Comparison of ENCODE assay signal across 13 cellular contexts in the genomic region with DNA sequence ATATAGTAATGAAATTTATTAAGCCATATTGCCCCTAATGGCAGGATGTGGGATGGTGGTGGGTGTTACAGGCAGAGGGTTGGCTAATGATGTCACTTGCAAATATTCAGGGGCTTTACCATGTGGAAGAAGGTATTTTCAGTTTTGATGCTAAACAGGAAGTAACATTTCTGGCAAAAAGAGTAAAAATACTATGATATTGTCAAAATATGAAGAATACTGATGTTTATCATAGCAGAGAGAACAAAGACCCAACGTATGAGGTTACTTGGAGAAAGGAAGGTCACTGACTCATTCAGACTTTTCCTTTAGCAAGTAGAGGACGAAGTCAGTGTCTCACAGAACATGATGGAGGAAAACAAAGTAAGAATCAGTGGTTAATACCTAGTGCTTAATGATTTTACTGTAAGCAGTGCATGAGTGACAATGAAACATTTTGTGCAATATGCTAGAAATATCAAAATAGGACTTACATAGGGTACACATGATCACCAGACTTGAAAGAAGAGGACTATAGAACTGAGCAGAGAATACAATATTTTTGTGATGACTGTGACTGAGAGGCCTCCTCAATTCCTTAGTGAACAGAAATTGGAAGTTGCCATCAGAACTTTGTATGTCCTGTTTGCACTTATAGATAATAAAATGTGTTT.
DNase-seq lines count a peak whose midpoint lies in the region; ATAC-seq, FAIRE-seq and TF ChIP-seq lines count a peak whose summit lies in the region.
"Had no signal": no experiment of that assay in that cellular context is flagged by ENCODE, and none has a peak within 500 bp of the region (broad histone marks: within the 10 kb centered on the region; RNA-seq: fewer than 3 reads in every experiment).

No MANE protein-coding gene starts in this region.

- H3K9me2 ChIP-seq in Loucy (replicated peaks; ENCODE audit: low read depth, low read length) = no peaks in the 10 kb centered on the region

- no peak for TF ChIP-seq POLR2A in GM12892 (IDR thresholded peaks at IDR 0.05; ENCODE audit: low read depth, low read length)
- no peak for TF ChIP-seq POLR2A in body of pancreas (IDR thresholded peaks at IDR 0.05)

- TF ChIP-seq CTCF in Loucy (conservative IDR thresholded peaks at IDR 0.05; ENCODE audit: low read length) (no peak), body of pancreas (IDR thresholded peaks at IDR 0.05) (no peak), chondrocyte (IDR thresholded peaks at IDR 0.05) (no peak)

- no peaks in the 10 kb centered on the region for H3F3A ChIP-seq in Loucy (ENCODE audit: low read depth)

- no peaks in the 10 kb centered on the region for H3K9me3 Mint-ChIP-seq in chondrocyte (ENCODE audit: low read depth)
- H3K9me3 Mint-ChIP-seq: CD4-positive, alpha-beta T cell; T-cell had no signal

- H3K79me2 ChIP-seq in Loucy (ENCODE audit: insufficient read depth, low read length) = no peaks in the 10 kb centered on the region

- no peak overlapping the region for H3K27ac Mint-ChIP-seq in chondrocyte (ENCODE audit: unreplicated experiment)
- H3K27ac Mint-ChIP-seq: CD4-positive, alpha-beta T cell; T-cell had no signal

- ATAC-seq in GM19438 (IDR thresholded peaks at IDR 0.05; ENCODE audit: low read depth, unreplicated experiment) (peak; percentile 66), HG02885 (IDR thresholded peaks at IDR 0.05; ENCODE audit: poor library complexity, unreplicated experiment) (peak; percentile 78), body of pancreas (no peak)
- ATAC-seq: T-cell had no signal

- H3K4me3 ChIP-seq in Loucy (ENCODE audit: low read length, poor library complexity, severe bottlenecking) (no peak overlapping the region), body of pancreas (no peak overlapping the region)
- H3K4me3 ChIP-seq: lower lobe of right lung had no signal

- no peak overlapping the region for H3K9ac ChIP-seq in Loucy (ENCODE audit: low read depth, low read length, poor library complexity, severe bottlenecking)

- H3K4me1 ChIP-seq in Loucy (ENCODE audit: insufficient read depth, low read length, poor library complexity, severe bottlenecking) (no peaks in the 10 kb centered on the region), body of pancreas (no peaks in the 10 kb centered on the region)
- H3K4me1 ChIP-seq: lower lobe of right lung had no signal

- intact Hi-C loops in head of caudate nucleus (cut with DNase I) (no loop called here), body of pancreas (cut with DNase I) (no loop called here)

- H3K36me3 ChIP-seq in Loucy (ENCODE audit: insufficient read depth, low read length) = no peaks in the 10 kb centered on the region
- no peaks in the 10 kb centered on the region for H3K36me3 ChIP-seq in body of pancreas (replicated peaks in 1 of 2; ENCODE audit: insufficient read depth in 1 of 2, low read depth in 2 of 2)
- H3K36me3 ChIP-seq: lower lobe of right lung had no signal

- H3K27me3 Mint-ChIP-seq in chondrocyte (ENCODE audit: low read depth) = peaks cover 2% of the 10 kb centered on the region
- H3K27me3 Mint-ChIP-seq: CD4-positive, alpha-beta T cell had no signal

- no peaks in the 10 kb centered on the region for H4K20me1 ChIP-seq in Loucy (ENCODE audit: insufficient read depth, low read length, poor library complexity, severe bottlenecking)

- no peak overlapping the region for H3K4me3 Mint-ChIP-seq in chondrocyte (ENCODE audit: unreplicated experiment)
- H3K4me3 Mint-ChIP-seq: CD4-positive, alpha-beta T cell; T-cell had no signal

- no peak overlapping the region for H3K4me2 ChIP-seq in Loucy (ENCODE audit: low read depth, low read length, poor library complexity, severe bottlenecking)

- WGBS in body of pancreas, 2 donors = 54 to 68% methylated on average over 2 of the region's 2 CpGs

- H3K9me3 ChIP-seq in Loucy (ENCODE audit: insufficient read depth, low read depth, low read length) = no peaks in the 10 kb centered on the region
- no peaks in the 10 kb centered on the region for H3K9me3 ChIP-seq in body of pancreas
- H3K9me3 ChIP-seq: lower lobe of right lung had no signal

- peak overlapping the region; percentile 41; the same call in 1 of the 2 replicates for H2AFZ ChIP-seq in Loucy (ENCODE audit: low read length)

- DNase-seq in GM12892 (ENCODE audit: insufficient read length) (no peak), head of caudate nucleus (no peak), body of pancreas (no peak), chondrocyte (ENCODE audit: low spot score) (no peak)
- no peak for DNase-seq in stimulated activated naive CD4-positive, alpha-beta T cell treated with Interleukin-2 at 50 U/mL for 16 hours (lab: John Stamatoyannopoulos, UW)
- DNase-seq: CD4-positive, alpha-beta T cell; lower lobe of right lung; stimulated activated CD8-positive, alpha-beta memory T cell treated with anti-CD3 and anti-CD28 coated beads, Interleukin-4, amount 100 ng/mL, for 48 hours; T-cell had no signal

- H3K27me3 ChIP-seq in Loucy (ENCODE audit: insufficient read depth, low read length, poor library complexity, severe bottlenecking) (no peaks in the 10 kb centered on the region), body of pancreas (no peaks in the 10 kb centered on the region)

- peak; percentile 70 for FAIRE-seq in GM12892 (lab: Jason Lieb, UNC)
- FAIRE-seq: bronchial epithelial cell had no signal

- no peak overlapping the region for H3K27ac ChIP-seq in body of pancreas
- H3K27ac ChIP-seq: lower lobe of right lung had no signal

- H3K36me3 Mint-ChIP-seq in chondrocyte (ENCODE audit: low read depth) = no peaks in the 10 kb centered on the region
- H3K36me3 Mint-ChIP-seq: T-cell had no signal

- H3K4me1 Mint-ChIP-seq in chondrocyte (ENCODE audit: low read depth) = no peaks in the 10 kb centered on the region
